ENCODE assay signal across 12 cellular contexts in genomic region chr5:79697222-79698164, GRCh38. TPM values are rescaled to one million over a fixed set of nuclear protein-coding genes. Genes with fewer than 3 reads are reported as not detected.
DNase-seq lines count a peak whose midpoint lies in the region; ATAC-seq, FAIRE-seq and TF ChIP-seq lines count a peak whose summit lies in the region.
"Had no signal": no experiment of that assay in that cellular context is flagged by ENCODE, and none has a peak within 500 bp of the region (broad histone marks: within the 10 kb centered on the region; RNA-seq: fewer than 3 reads in every experiment).

No MANE protein-coding gene starts in this region.

- in situ Hi-C loops in IMR-90 (cut with MboI; ENCODE audit: low sequenced_read_pairs) = no loop called here
- in situ Hi-C loops in GM12878 (cut with MboI) = no loop called here
- in situ Hi-C loops in ACHN (cut with HindIII; ENCODE audit: low pct_ligation_motif_present, low pct_unique_long_range_greater_than_20kb, low sequenced_read_pairs) = no loop called here

- no peak overlapping the region for H2AFZ ChIP-seq in IMR-90 (replicated peaks; ENCODE audit: low read length, poor library complexity)
- H2AFZ ChIP-seq in GM12878 (ENCODE audit: control insufficient read depth, low read depth, low read length) = no peak overlapping the region

- RAD21 ChIA-PET in GM12878 (lab: Charles Lee; ENCODE audit: unreplicated experiment) = no interaction called here

- H3K79me1 ChIP-seq in IMR-90 (ENCODE audit: low read depth in 1 of 2, low read length in 2 of 2) = no peaks in the 10 kb centered on the region

- H3K9me3 ChIP-seq in IMR-90 (ENCODE audit: control insufficient read depth, insufficient read depth, low read length) = no peaks in the 10 kb centered on the region
- H3K9me3 ChIP-seq in GM12878 (replicated peaks; ENCODE audit: control insufficient read depth, insufficient read depth, low read length) = no peaks in the 10 kb centered on the region
- H3K9me3 ChIP-seq in left lung = no peaks in the 10 kb centered on the region

- no peak overlapping the region for H3K14ac ChIP-seq in IMR-90 (replicated peaks; ENCODE audit: low read depth, low read length)

- H3K9ac ChIP-seq in IMR-90 (ENCODE audit: low read depth, low read length) (no peak overlapping the region), GM12878 (ENCODE audit: control insufficient read depth, insufficient read depth, low read length) (no peak overlapping the region)

- DNase-seq in EH (ENCODE audit: low read depth) (peak; percentile 53), IMR-90 (peak; percentile 65), GM12878 (ENCODE audit: low read depth, low spot score) (no peak), left lung (no peak), dermis blood vessel endothelial cell (no peak), HuH-7 (ENCODE audit: low spot score) (no peak), ACHN (no peak)
- DNase-seq: activated CD4-positive, alpha-beta T cell treated with anti-CD3 and anti-CD28 coated beads for 48 hours; activated naive CD4-positive, alpha-beta T cell treated with anti-CD3 and anti-CD28 coated beads for 36 hours; NCI-H2081; nephron progenitor cell had no signal

- no peak overlapping the region for H2BK20ac ChIP-seq in IMR-90 (ENCODE audit: low read depth, low read length)

- dilution Hi-C loops in IMR-90 (cut with HindIII; ENCODE audit: low sequenced_read_pairs, unreplicated experiment) = no loop called here

- POLR2A ChIA-PET in IMR-90 (lab: Charles Lee; ENCODE audit: unreplicated experiment) = interaction anchor here (0.6 kb wide), 1 partner anchor 283 kb away, joined by 6 read pairs; no protein-coding TSS in a partner anchor
- POLR2A ChIA-PET in GM12878 (lab: Charles Lee) = interaction anchor here (0.6 kb wide), 1 partner anchor 255 kb away, joined by 5 read pairs; no protein-coding TSS in a partner anchor

- no peak overlapping the region for H3K23ac ChIP-seq in IMR-90 (ENCODE audit: low read depth, low read length)

- H4K91ac ChIP-seq in IMR-90 (ENCODE audit: insufficient read depth, low read depth, low read length) = no peak overlapping the region

- no peaks in the 10 kb centered on the region for H3K9me1 ChIP-seq in IMR-90 (ENCODE audit: insufficient read depth, low read length)

- H2BK120ac ChIP-seq in IMR-90 (ENCODE audit: low read depth, low read length) = no peak overlapping the region

- H2AK9ac ChIP-seq in IMR-90 (replicated peaks; ENCODE audit: low read depth, low read length, poor library complexity) = no peak overlapping the region

- SMC1A ChIA-PET in GM12878 (lab: Charles Lee; ENCODE audit: uncharacterized antibody, unreplicated experiment) = interaction anchor here (1.5 kb wide), 1 partner anchor 10 kb away, joined by 5 read pairs; no protein-coding TSS in a partner anchor

- no peak overlapping the region for H3K56ac ChIP-seq in IMR-90 (ENCODE audit: extremely low read depth, insufficient read depth, low read length)

- ATAC-seq in IMR-90 (ENCODE audit: low read depth) = peak; percentile 29; the same call in 1 of the 2 replicates
- ATAC-seq in GM12878 = peak; percentile 54
- ATAC-seq in left lung = peak; percentile 41
- ATAC-seq in GM18868 (IDR thresholded peaks at IDR 0.05; ENCODE audit: unreplicated experiment) = no peak

- WGBS in IMR-90 (ENCODE audit: extremely low coverage in 2 of 2, insufficient read length in 1 of 2), 2 experiments = no CpG with 5 or more reads among the region's 4 CpGs
- WGBS in GM12878 (ENCODE audit: insufficient coverage, insufficient replicate concordance, low lambda C conversion rate, missing lambda C conversion rate) = 38% methylated on average over 4 of the region's 4 CpGs

- no peak for TF ChIP-seq POLR2A in IMR-90 (IDR thresholded peaks at IDR 0.05; ENCODE audit: low read depth, low read length)
- no peak for TF ChIP-seq POLR2A in GM12878 (IDR thresholded peaks at IDR 0.05; ENCODE audit: low read depth, low read length)

- no peaks in the 10 kb centered on the region for H3K79me2 ChIP-seq in GM12878 (ENCODE audit: control insufficient read depth, insufficient read depth, low read length)

- H3K4me3 ChIP-seq in IMR-90 (ENCODE audit: insufficient read depth, low read depth, low read length) = no peak overlapping the region
- no peak overlapping the region for H3K4me3 ChIP-seq in GM12878
- no peak overlapping the region for H3K4me3 ChIP-seq in left lung

- no peaks in the 10 kb centered on the region for H3K4me1 ChIP-seq in IMR-90 (ENCODE audit: control insufficient read depth, insufficient read depth, low read length)
- peaks cover 17% of the 10 kb centered on the region for H3K4me1 ChIP-seq in GM12878 (ENCODE audit: control insufficient read depth, insufficient read depth, low read length)
- H3K4me1 ChIP-seq in left lung = peaks cover 0 to 11% of the 10 kb centered on the region in 2 donors

- FAIRE-seq in GM12878 (lab: Jason Lieb, UNC) = no peak

- H2BK5ac ChIP-seq in IMR-90 (ENCODE audit: low read depth, low read length, poor library complexity, severe bottlenecking) = no peak overlapping the region

- TF ChIP-seq RAD21 in IMR-90 (IDR thresholded peaks at IDR 0.05; ENCODE audit: low read length) (no peak), GM12878 (IDR thresholded peaks at IDR 0.05; ENCODE audit: insufficient read depth, low read depth, low read length) (no peak)

- BruUV-seq in IMR-90 (replicated peaks; lab: Mats Ljungman, UMichigan) (no TSS peak), GM12878 (replicated peaks; lab: Mats Ljungman, UMichigan) (no TSS peak)

- no peak overlapping the region for H3K18ac ChIP-seq in IMR-90 (ENCODE audit: low read depth, low read length)

- H3K4me2 ChIP-seq in IMR-90 (ENCODE audit: low read depth, low read length) (no peak overlapping the region), GM12878 (ENCODE audit: control insufficient read depth, insufficient read depth) (no peak overlapping the region)

- TF ChIP-seq EP300 in GM12878 (IDR thresholded peaks at IDR 0.05; ENCODE audit: borderline replicate concordance in 1 of 2, control insufficient read depth in 1 of 2, low read depth in 2 of 2, low read length in 2 of 2) = no peak

- intact Hi-C loops in IMR-90 (cut with micrococcal nuclease) (no loop called here), GM12878 (cut with micrococcal nuclease; ENCODE audit: unreplicated experiment) (no loop called here), left lung (cut with DNase I) (no loop called here)

- H3K27ac ChIP-seq in IMR-90 (ENCODE audit: insufficient read depth, low read length) = no peak overlapping the region
- no peak overlapping the region for H3K27ac ChIP-seq in GM12878 (ENCODE audit: control insufficient read depth, insufficient read depth)
- peak overlapping the region in 1 of 2 donors; percentile 30 for H3K27ac ChIP-seq in left lung

- no peaks in the 10 kb centered on the region for H3K36me3 ChIP-seq in IMR-90 (ENCODE audit: control insufficient read depth, insufficient read depth, low read length)
- H3K36me3 ChIP-seq in GM12878 (ENCODE audit: control insufficient read depth in 2 of 2, insufficient read depth in 2 of 2, low read length in 1 of 2) = no peaks in the 10 kb centered on the region
- no peaks in the 10 kb centered on the region for H3K36me3 ChIP-seq in left lung

- H4K20me1 ChIP-seq in IMR-90 (ENCODE audit: insufficient read depth, low read length) (no peaks in the 10 kb centered on the region), GM12878 (ENCODE audit: control insufficient read depth, insufficient read depth) (no peaks in the 10 kb centered on the region)

- H4K8ac ChIP-seq in IMR-90 (ENCODE audit: low read depth in 2 of 2, low read length in 2 of 2) = no peak overlapping the region

- H3K27me3 ChIP-seq in IMR-90 (ENCODE audit: control insufficient read depth, insufficient read depth, low read length) = no peaks in the 10 kb centered on the region
- no peaks in the 10 kb centered on the region for H3K27me3 ChIP-seq in GM12878 (replicated peaks in 1 of 2; ENCODE audit: control insufficient read depth in 2 of 2, insufficient read depth in 2 of 2, low read length in 1 of 2)
- H3K27me3 ChIP-seq in left lung = no peaks in the 10 kb centered on the region

- TF ChIP-seq CTCF in IMR-90 (conservative IDR thresholded peaks at IDR 0.05; ENCODE audit: low read depth, low read length) = no peak
- no peak for TF ChIP-seq CTCF in GM12878 (IDR thresholded peaks at IDR 0.05 in 2 of 3, conservative IDR thresholded peaks at IDR 0.05 in 1 of 3; ENCODE audit: control insufficient read depth in 2 of 3, extremely low read depth in 1 of 3, insufficient read depth in 1 of 3, low read depth in 3 of 3, low read length in 3 of 3)
- TF ChIP-seq CTCF in left lung (IDR thresholded peaks at IDR 0.05) = no peak

- H2BK15ac ChIP-seq in IMR-90 (ENCODE audit: low read depth, low read length) = no peak overlapping the region

- H3K4ac ChIP-seq in IMR-90 (ENCODE audit: low read depth, low read length) = no peak overlapping the region

- CTCF ChIA-PET in IMR-90 (lab: Yijun Ruan, JAX) (no interaction called here), GM12878 (lab: Yijun Ruan, JAX) (interaction anchor here (0.7 kb wide), 1 partner anchor 34 kb away, joined by 3 read pairs; no protein-coding TSS in a partner anchor)

- H2AK5ac ChIP-seq in IMR-90 (ENCODE audit: low read depth, low read length) = no peak overlapping the region

- H4K5ac ChIP-seq in IMR-90 (ENCODE audit: low read depth, low read length) = no peak overlapping the region

TF ChIP-seq in GM12878, 131 proteins besides CTCF, POLR2A, EP300 and RAD21 (continues in another document):
- TF ChIP-seq IRF4 (IDR thresholded peaks at IDR 0.05; ENCODE audit: low read depth, low read length) = no peak

RNA-seq across cellular contexts. Expression of gene CMYA5, which starts 7.9 kb away (rescaled TPM):
- total RNA-seq in IMR-90 (2012; rRNA removed) (0.83 and 0.90 TPM in 2 replicates), GM12878 (2014; rRNA removed) (0.17 and 0.82 TPM in 2 replicates), GM12878 (2014; rRNA removed; fragmentation: Illumina TruSeq; extraction: Trizol) (0.09 and 0.27 TPM in 2 replicates), GM12878 (2021) (0.13 TPM in 2 replicates), left lung (1 to 10 TPM in 1 of 2 donors, under 1 TPM in 1; 0.68 to 2.7 TPM), dermis blood vessel endothelial cell (0.05 and 0.17 TPM in 2 replicates)
- polyA plus RNA-seq in IMR-90 (2012; rRNA removed) (0.39 and 0.60 TPM in 2 replicates), GM12878 (2011; rRNA removed) (0.34 and 0.39 TPM in 2 replicates), GM12878 (2014; fragmentation: Illumina TruSeq; extraction: Trizol) (0.16 and 0.21 TPM in 2 replicates), GM12878 (2014; fragmentation: Nextera tagmentation; extraction: Ambion mirVana) (under 1 TPM; 0.03 to 0.04 TPM), GM12878 (2014; rRNA removed) (0.27 and 0.60 TPM in 2 replicates), GM12878 (2016; fragmentation: Nextera tagmentation; extraction: Ambion mirVana) (under 1 TPM in 1 of 2 experiments, not detected in 1; 0.01 TPM)
- 0.33 and 0.81 TPM in 2 replicates for polyA plus RNA-seq in IMR-90 (2012; cell fraction: cytosol; rRNA removed)
- polyA plus RNA-seq in IMR-90 (2012; cell fraction: nucleus; rRNA removed; ENCODE audit: low replicate concordance) = 0.97 and 2.3 TPM in 2 replicates
- 1.3 and 1.4 TPM in 2 replicates for total RNA-seq in GM12878 (2013; cell fraction: nucleolus; rRNA removed)
- 0.05 TPM for polyA plus RNA-seq in GM12878 (2011; ENCODE audit: low read depth)
- polyA plus RNA-seq in GM12878 (2011; cell fraction: cytosol; rRNA removed) = 0.10 and 0.32 TPM in 2 replicates
- polyA plus RNA-seq in GM12878 (2011; cell fraction: nucleus; rRNA removed) = 1.2 and 1.9 TPM in 2 replicates
- 0.18 and 0.19 TPM in 2 replicates for polyA plus RNA-seq in GM12878 (2012)
- polyA minus RNA-seq in GM12878 (2011; rRNA and poly(A)+ RNA removed) = 0.51 and 0.52 TPM in 2 replicates
- polyA minus RNA-seq in GM12878 (2011; cell fraction: cytosol; rRNA and poly(A)+ RNA removed) = not detected in 2 replicates
- polyA minus RNA-seq in GM12878 (2011; cell fraction: nucleus; rRNA and poly(A)+ RNA removed) = 0.60 and 0.67 TPM in 2 replicates

Comparison
In these comparisons a context has a peak if more than half of its experiments do, and no peak if none do; other contexts are left out.
1. DNase-seq: peak in EH (single experiment) and IMR-90 (single experiment); none in GM12878 (single experiment), left lung (0 of 2), dermis blood vessel endothelial cell (single experiment), HuH-7 (single experiment) and ACHN (single experiment).